In genomic region chr1:47819503-47819888, GRCh38 we compare ENCODE assay signal across 15 cellular contexts.
DNase-seq lines count a peak whose midpoint lies in the region; ATAC-seq and TF ChIP-seq lines count a peak whose summit lies in the region.
"Had no signal": no experiment of that assay in that cellular context is flagged by ENCODE, and none has a peak within 500 bp of the region (broad histone marks: within the 10 kb centered on the region; RNA-seq: fewer than 3 reads in every experiment).

No MANE protein-coding gene starts in this region.

- peaks cover 0 to 52% of the 10 kb centered on the region in 2 donors for H3K4me1 ChIP-seq in right atrium auricular region
- peaks cover 15% of the 10 kb centered on the region for H3K4me1 ChIP-seq in hepatocyte (ENCODE audit: insufficient read depth)
- H3K4me1 ChIP-seq: HAP-1 had no signal

- no peak overlapping the region for H3K4me2 ChIP-seq in hepatocyte
- H3K4me2 ChIP-seq: BLaER1 treated with 17β-estradiol and CSF1 and Interleukin-3, amounts not matched to agents 10 nM and 100 nM; GM23338 had no signal

- CTCF ChIA-PET in activated CD4-positive, alpha-beta memory T cell treated with anti-CD3 and anti-CD28 coated beads for 36 hours (lab: Charles Lee), result no interaction called here

- H3K9me2 ChIP-seq in hepatocyte (replicated peaks; ENCODE audit: insufficient read depth), result no peaks in the 10 kb centered on the region

- H3K4me3 Mint-ChIP-seq in progenitor cell of endocrine pancreas (ENCODE audit: low read depth), result no peak overlapping the region
- no peak overlapping the region for H3K4me3 Mint-ChIP-seq in activated CD4-positive, alpha-beta memory T cell treated with anti-CD3 and anti-CD28 coated beads for 36 hours
- H3K4me3 Mint-ChIP-seq: CD4-positive, CD25-positive, alpha-beta regulatory T cell; GM23338; HFFc6 had no signal

- H3K4me1 Mint-ChIP-seq in progenitor cell of endocrine pancreas (ENCODE audit: low read depth), result peaks cover 18% of the 10 kb centered on the region
- H3K4me1 Mint-ChIP-seq in activated CD4-positive, alpha-beta memory T cell treated with anti-CD3 and anti-CD28 coated beads for 36 hours (ENCODE audit: low read depth), result no peaks in the 10 kb centered on the region
- H3K4me1 Mint-ChIP-seq: CD4-positive, CD25-positive, alpha-beta regulatory T cell had no signal

- H3K36me3 Mint-ChIP-seq in progenitor cell of endocrine pancreas (ENCODE audit: insufficient read depth), result no peaks in the 10 kb centered on the region
- H3K36me3 Mint-ChIP-seq in activated CD4-positive, alpha-beta memory T cell treated with anti-CD3 and anti-CD28 coated beads for 36 hours, result no peaks in the 10 kb centered on the region
- H3K36me3 Mint-ChIP-seq: CD4-positive, CD25-positive, alpha-beta regulatory T cell had no signal

- DNase-seq in right atrium auricular region (ENCODE audit: low spot score) (no peak), left cardiac atrium (no peak), hepatocyte (ENCODE audit: low spot score) (peak; percentile 44), progenitor cell of endocrine pancreas (ENCODE audit: low spot score, unreplicated experiment) (no peak), foreskin melanocyte (no peak), H4 (ENCODE audit: low spot score) (no peak)
- DNase-seq in activated CD4-positive, alpha-beta memory T cell treated with anti-CD3 and anti-CD28 coated beads for 36 hours, result no peak
- DNase-seq: 8988T; Calu3; CD4-positive, CD25-positive, alpha-beta regulatory T cell; DMS 273 treated with DMSO at 0.1 percent for 48 hours; HFFc6 had no signal

- H3K27me3 ChIP-seq in right atrium auricular region (no peaks in the 10 kb centered on the region), hepatocyte (no peaks in the 10 kb centered on the region)
- H3K27me3 ChIP-seq: BLaER1 treated with 17β-estradiol and CSF1 and Interleukin-3, amounts not matched to agents 10 nM and 100 nM had no signal

- H3K9me3 ChIP-seq in right atrium auricular region, result no peaks in the 10 kb centered on the region
- H3K9me3 ChIP-seq in hepatocyte (ENCODE audit: low read depth), result no peaks in the 10 kb centered on the region
- H3K9me3 ChIP-seq: BLaER1 treated with 17β-estradiol and CSF1 and Interleukin-3, amounts not matched to agents 10 nM and 100 nM; HAP-1 had no signal

- 61% methylated on average over 11 of the region's 11 CpGs for WGBS in hepatocyte (ENCODE audit: low lambda C conversion rate, missing lambda C conversion rate)

- intact Hi-C loops in left cardiac atrium (cut with DNase I), result no loop called here
- intact Hi-C loops in activated CD4-positive, alpha-beta memory T cell treated with anti-CD3 and anti-CD28 coated beads for 36 hours (cut with micrococcal nuclease), result no loop called here

- H3K9me3 Mint-ChIP-seq in progenitor cell of endocrine pancreas (ENCODE audit: low read depth), result no peaks in the 10 kb centered on the region
- no peaks in the 10 kb centered on the region for H3K9me3 Mint-ChIP-seq in activated CD4-positive, alpha-beta memory T cell treated with anti-CD3 and anti-CD28 coated beads for 36 hours
- H3K9me3 Mint-ChIP-seq: CD4-positive, CD25-positive, alpha-beta regulatory T cell; GM23338 had no signal

- H3K27ac ChIP-seq in right atrium auricular region (peak overlapping the region; percentile 57 to 60), hepatocyte (peak overlapping the region; percentile 51)
- H3K27ac ChIP-seq: BLaER1 treated with 17β-estradiol and CSF1 and Interleukin-3, amounts not matched to agents 10 nM and 100 nM had no signal

- TF ChIP-seq CTCF in right atrium auricular region (IDR thresholded peaks at IDR 0.05) (no peak), hepatocyte (IDR thresholded peaks at IDR 0.05; ENCODE audit: poor library complexity) (no peak), progenitor cell of endocrine pancreas (IDR thresholded peaks at IDR 0.05; ENCODE audit: unreplicated experiment) (no peak)

- H4K20me1 ChIP-seq in hepatocyte (ENCODE audit: insufficient read depth, poor library complexity, severe bottlenecking), result no peaks in the 10 kb centered on the region

- H3K27me3 Mint-ChIP-seq in progenitor cell of endocrine pancreas, result no peaks in the 10 kb centered on the region
- peaks cover 2% of the 10 kb centered on the region for H3K27me3 Mint-ChIP-seq in activated CD4-positive, alpha-beta memory T cell treated with anti-CD3 and anti-CD28 coated beads for 36 hours
- H3K27me3 Mint-ChIP-seq: CD4-positive, CD25-positive, alpha-beta regulatory T cell had no signal

- H3K36me3 ChIP-seq in right atrium auricular region (no peaks in the 10 kb centered on the region), hepatocyte (replicated peaks; ENCODE audit: insufficient read depth, low read depth) (no peaks in the 10 kb centered on the region)
- H3K36me3 ChIP-seq: BLaER1 treated with 17β-estradiol and CSF1 and Interleukin-3, amounts not matched to agents 10 nM and 100 nM; HAP-1 had no signal

- H3K4me3 ChIP-seq in right atrium auricular region, result no peak overlapping the region
- no peak overlapping the region for H3K4me3 ChIP-seq in hepatocyte
- H3K4me3 ChIP-seq: BLaER1 treated with 17β-estradiol and CSF1 and Interleukin-3, amounts not matched to agents 10 nM and 100 nM; GM23338; HAP-1 had no signal

- H3K79me2 ChIP-seq in hepatocyte, result no peaks in the 10 kb centered on the region

- H2AFZ ChIP-seq in hepatocyte, result no peak overlapping the region
- H2AFZ ChIP-seq: GM23338 had no signal

- peak overlapping the region; percentile 21 for H3K27ac Mint-ChIP-seq in progenitor cell of endocrine pancreas
- H3K27ac Mint-ChIP-seq in activated CD4-positive, alpha-beta memory T cell treated with anti-CD3 and anti-CD28 coated beads for 36 hours, result no peak overlapping the region
- H3K27ac Mint-ChIP-seq: CD4-positive, CD25-positive, alpha-beta regulatory T cell; GM23338; HFFc6 had no signal

- POLR2A ChIA-PET in activated CD4-positive, alpha-beta memory T cell treated with anti-CD3 and anti-CD28 coated beads for 36 hours (lab: Charles Lee), result no interaction called here

- ATAC-seq in left cardiac atrium, result no peak
- ATAC-seq: GM23338 had no signal
